26 cellular contexts compared by ENCODE assay signal in the genomic region with DNA sequence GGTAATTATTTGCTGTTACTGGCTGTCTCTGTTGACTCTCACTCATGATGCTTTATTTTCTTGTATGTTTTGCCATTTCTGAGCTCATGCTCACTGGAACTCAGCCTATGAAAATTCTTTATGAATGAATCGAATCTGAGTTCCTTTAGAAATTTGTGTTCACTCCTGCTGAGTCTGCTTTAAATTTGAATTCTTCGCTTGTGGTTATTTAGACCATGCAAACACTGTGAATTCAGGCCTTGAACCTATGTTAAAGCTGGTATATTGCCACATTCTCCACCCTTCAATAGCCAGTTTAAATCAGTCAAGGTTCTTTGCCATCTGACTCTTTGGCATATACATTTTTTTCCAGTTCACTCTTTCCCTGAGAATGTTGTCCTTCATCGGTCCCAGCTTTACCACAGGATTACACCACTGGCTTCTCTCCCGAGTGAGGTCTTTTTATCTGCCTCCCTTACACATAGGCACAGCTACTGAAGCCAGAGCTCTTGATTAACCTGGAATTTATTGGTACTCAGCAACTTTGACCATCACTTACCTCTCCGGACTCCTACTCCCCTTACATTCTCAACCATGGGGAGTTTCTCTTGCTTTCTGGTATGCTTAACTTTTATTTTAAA.
DNase-seq lines count a peak whose midpoint lies in the region; FAIRE-seq and TF ChIP-seq lines count a peak whose summit lies in the region.
"Had no signal": no experiment of that assay in that cellular context is flagged by ENCODE, and none has a peak within 500 bp of the region (broad histone marks: within the 10 kb centered on the region; RNA-seq: fewer than 3 reads in every experiment).

No MANE protein-coding gene starts in this region.

- peaks cover 9% of the 10 kb centered on the region for H3F3A ChIP-seq in smooth muscle cell (ENCODE audit: low read depth)

- H3K4me1 Mint-ChIP-seq in astrocyte (ENCODE audit: low read depth, unreplicated experiment): peaks cover 3% of the 10 kb centered on the region
- H3K4me1 Mint-ChIP-seq: activated naive CD8-positive, alpha-beta T cell treated with anti-CD3 and anti-CD28 coated beads for 36 hours; brain; memory B cell; stimulated activated memory B cell treated with anti-CD40 and anti-IgM and Interleukin-4, amounts not matched to agents 10 μg/mL and 1 μg/mL and 100 μg/mL, for 72 hours had no signal

- H3K4me3 Mint-ChIP-seq in astrocyte (ENCODE audit: unreplicated experiment): no peak overlapping the region
- H3K4me3 Mint-ChIP-seq: activated CD8-positive, alpha-beta T cell treated with anti-CD3 and anti-CD28 coated beads, Interleukin-2, amount 10 ng/mL, durations not matched to agents 7 days and 5 days; activated naive CD8-positive, alpha-beta T cell treated with anti-CD3 and anti-CD28 coated beads for 36 hours; brain; effector memory CD8-positive, alpha-beta T cell; memory B cell; stimulated activated memory B cell treated with anti-CD40 and anti-IgM and Interleukin-4, amounts not matched to agents 10 μg/mL and 1 μg/mL and 100 μg/mL, for 72 hours had no signal

- H3K27ac Mint-ChIP-seq in astrocyte (ENCODE audit: unreplicated experiment): no peak overlapping the region
- H3K27ac Mint-ChIP-seq: activated CD8-positive, alpha-beta T cell treated with anti-CD3 and anti-CD28 coated beads, Interleukin-2, amount 10 ng/mL, durations not matched to agents 7 days and 5 days; activated naive CD8-positive, alpha-beta T cell treated with anti-CD3 and anti-CD28 coated beads for 36 hours; brain; effector memory CD8-positive, alpha-beta T cell; memory B cell; stimulated activated memory B cell treated with anti-CD40 and anti-IgM and Interleukin-4, amounts not matched to agents 10 μg/mL and 1 μg/mL and 100 μg/mL, for 72 hours had no signal

- H3K27me3 ChIP-seq in astrocyte (ENCODE audit: insufficient read depth, low read length) (peaks cover 6% of the 10 kb centered on the region), smooth muscle cell (ENCODE audit: low read depth) (no peaks in the 10 kb centered on the region)
- H3K27me3 ChIP-seq: colonic mucosa, SJCRH30 had no signal

- H3K4me2 ChIP-seq in astrocyte (ENCODE audit: low read length) (peak overlapping the region; percentile 33), smooth muscle cell (peak overlapping the region; percentile 36)

- peaks cover 14% of the 10 kb centered on the region for H3K27me3 Mint-ChIP-seq in astrocyte (ENCODE audit: low read depth, unreplicated experiment)

- H4K20me1 ChIP-seq in astrocyte (ENCODE audit: insufficient read depth, low read length): no peaks in the 10 kb centered on the region
- H4K20me1 ChIP-seq in smooth muscle cell (ENCODE audit: low read depth): no peaks in the 10 kb centered on the region

- no peak for FAIRE-seq in astrocyte (lab: Jason Lieb, UNC)

- H2AFZ ChIP-seq in astrocyte (ENCODE audit: low read depth, low read length) (no peak overlapping the region), smooth muscle cell (ENCODE audit: low read depth) (no peak overlapping the region)

- no peaks in the 10 kb centered on the region for H3K79me2 ChIP-seq in astrocyte (ENCODE audit: insufficient read depth, low read length)
- no peaks in the 10 kb centered on the region for H3K79me2 ChIP-seq in smooth muscle cell (ENCODE audit: low read depth)

- no peaks in the 10 kb centered on the region for H3K9me3 ChIP-seq in astrocyte (ENCODE audit: insufficient read depth, low read depth, low read length)
- no peaks in the 10 kb centered on the region for H3K9me3 ChIP-seq in smooth muscle cell (replicated peaks; ENCODE audit: low read depth)
- H3K9me3 ChIP-seq: colonic mucosa had no signal

- WGBS in smooth muscle cell (ENCODE audit: low lambda C conversion rate): 53% methylated on average over 5 of the region's 5 CpGs

- DNase-seq in GM03348 (ENCODE audit: low spot score): peak; percentile 39
- DNase-seq in astrocyte (ENCODE audit: low read depth): no peak
- DNase-seq in fibroblast of the conjunctiva (ENCODE audit: low read depth): peak; percentile 65
- DNase-seq in smooth muscle cell (lab: John Stamatoyannopoulos, UW; ENCODE audit: unreplicated experiment): no peak
- no peak for DNase-seq in NCI-H524 treated with DMSO at 0.1 percent for 48 hours (lab: John Stamatoyannopoulos, UW)
- no peak for DNase-seq in DMS79 (lab: John Stamatoyannopoulos, UW)
- DNase-seq in pons (ENCODE audit: low spot score): no peak
- DNase-seq in globus pallidus (ENCODE audit: low spot score): no peak
- DNase-seq: activated CD4-positive, alpha-beta T cell treated with anti-CD3 and anti-CD28 coated beads for 1 hour; activated CD8-positive, alpha-beta T cell treated with anti-CD3 and anti-CD28 coated beads, Interleukin-2, amount 10 ng/mL, durations not matched to agents 7 days and 5 days; activated effector memory CD4-positive, alpha-beta T cell treated with Interleukin-2 at 50 U/mL for 16 hours; activated naive CD8-positive, alpha-beta T cell treated with anti-CD3 and anti-CD28 coated beads for 36 hours; activated T-cell treated with anti-CD3 and anti-CD28 coated beads for 4 hours; colonic mucosa; DND-41; effector memory CD8-positive, alpha-beta T cell; heart left ventricle; left cardiac atrium; NCI-H446 treated with DMSO at 0.1 percent for 48 hours; SJCRH30; spleen; stimulated activated CD4-positive, alpha-beta T cell treated with anti-CD3 and anti-CD28 coated beads, Interleukin-2, amount 100 ng/mL, for 48 hours had no signal

- H3K36me3 ChIP-seq in astrocyte (ENCODE audit: insufficient read depth, low read length): no peaks in the 10 kb centered on the region
- H3K36me3 ChIP-seq in smooth muscle cell (ENCODE audit: low read depth): no peaks in the 10 kb centered on the region
- H3K36me3 ChIP-seq: colonic mucosa, heart left ventricle, SJCRH30, spleen had no signal

- peaks cover 8% of the 10 kb centered on the region for H3K4me1 ChIP-seq in astrocyte (ENCODE audit: insufficient read depth, low read length)
- no peaks in the 10 kb centered on the region for H3K4me1 ChIP-seq in smooth muscle cell (ENCODE audit: low read depth)
- H3K4me1 ChIP-seq: colonic mucosa, SJCRH30, spleen had no signal

- H3K27ac ChIP-seq in astrocyte (ENCODE audit: low read depth, low read length) (no peak overlapping the region), smooth muscle cell (ENCODE audit: low read depth) (peak overlapping the region; percentile 55)
- H3K27ac ChIP-seq: C4-2B, colonic mucosa, SJCRH30, spleen had no signal

- H3K36me3 Mint-ChIP-seq in astrocyte (ENCODE audit: low read depth, unreplicated experiment): peaks cover 2% of the 10 kb centered on the region
- H3K36me3 Mint-ChIP-seq: activated naive CD8-positive, alpha-beta T cell treated with anti-CD3 and anti-CD28 coated beads for 36 hours; brain; memory B cell; stimulated activated memory B cell treated with anti-CD40 and anti-IgM and Interleukin-4, amounts not matched to agents 10 μg/mL and 1 μg/mL and 100 μg/mL, for 72 hours had no signal

- no peak overlapping the region for H3K9ac ChIP-seq in astrocyte (ENCODE audit: low read length)
- peak overlapping the region; percentile 41 for H3K9ac ChIP-seq in smooth muscle cell (ENCODE audit: low read depth)

- H3K4me3 ChIP-seq in astrocyte (ENCODE audit: insufficient read depth, low read depth, low read length): no peak overlapping the region
- no peak overlapping the region for H3K4me3 ChIP-seq in smooth muscle cell
- H3K4me3 ChIP-seq: colonic mucosa, heart left ventricle, SJCRH30, spleen had no signal

- TF ChIP-seq CTCF in astrocyte (IDR thresholded peaks at IDR 0.05; ENCODE audit: insufficient read depth, low read depth, low read length): no peak
- no peak for TF ChIP-seq CTCF in smooth muscle cell (IDR thresholded peaks at IDR 0.05; ENCODE audit: borderline replicate concordance, insufficient read depth, poor library complexity, severe bottlenecking)

- no peaks in the 10 kb centered on the region for H3K9me3 Mint-ChIP-seq in astrocyte (ENCODE audit: unreplicated experiment)
- H3K9me3 Mint-ChIP-seq: activated naive CD8-positive, alpha-beta T cell treated with anti-CD3 and anti-CD28 coated beads for 36 hours; effector memory CD8-positive, alpha-beta T cell had no signal

Comparison
In these comparisons a context has a peak if more than half of its experiments do, and no peak if none do; other contexts are left out.
1. DNase-seq: peak in GM03348 (single experiment) and fibroblast of the conjunctiva (single experiment); none in astrocyte (single experiment), smooth muscle cell (single experiment), NCI-H524 treated with DMSO at 0.1 percent for 48 hours (single experiment), DMS79 (single experiment), pons (single experiment) and globus pallidus (single experiment).